In the genomic region with DNA sequence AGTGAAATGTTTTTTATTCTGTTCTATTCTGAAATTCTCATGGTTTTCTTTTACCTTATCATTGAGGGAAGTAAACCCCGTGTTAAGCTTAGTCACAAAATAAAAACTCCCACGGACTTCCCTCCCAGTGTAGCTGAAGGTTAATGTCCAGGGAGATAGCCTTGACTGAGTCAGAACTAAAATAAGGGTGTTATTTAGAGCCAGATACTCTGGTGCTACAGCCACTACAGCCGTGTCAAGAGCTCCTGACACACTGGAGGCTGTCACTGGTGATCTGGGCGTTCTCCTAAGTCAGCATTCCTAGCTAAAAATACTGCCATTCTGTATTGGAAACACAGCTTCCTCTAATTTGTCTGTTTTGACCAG, we compare ENCODE assay signal across 8 cellular contexts.
DNase-seq lines count a peak whose midpoint lies in the region; ATAC-seq and TF ChIP-seq lines count a peak whose summit lies in the region.

No MANE protein-coding gene starts in this region.

- no TSS peak for BruUV-seq in PC-3 (replicated peaks; lab: Mats Ljungman, UMichigan)

- peaks cover 33% of the 10 kb centered on the region; the same call in 1 of the 2 replicates for H3K79me2 ChIP-seq in PC-3 (ENCODE audit: low read length)

- intact Hi-C loops in PC-3 (cut with micrococcal nuclease): no loop called here
- intact Hi-C loops in psoas muscle (cut with DNase I): loop anchor here in 1 of 2 donors (2.0 to 5.0 kb wide), 2 partner anchors 30 to 50 kb away; no protein-coding TSS in a partner anchor

- H3K4me3 ChIP-seq in PC-3 (ENCODE audit: low read length): no peak overlapping the region
- no peak overlapping the region for H3K4me3 ChIP-seq in fibroblast of mammary gland (ENCODE audit: control insufficient read depth, low read depth, low read length)
- H3K4me3 ChIP-seq in psoas muscle: no peak overlapping the region

- H4K20me1 ChIP-seq in PC-3 (ENCODE audit: low read length): peaks cover 4% of the 10 kb centered on the region; the same call in 1 of the 2 replicates

- TF ChIP-seq CTCF in GM20000 (IDR thresholded peaks at IDR 0.05; ENCODE audit: extremely low read depth, missing control alignments): no peak
- no peak for TF ChIP-seq CTCF in PC-3 (conservative IDR thresholded peaks at IDR 0.05; ENCODE audit: low read depth, low read length)
- no peak for TF ChIP-seq CTCF in fibroblast of mammary gland (conservative IDR thresholded peaks at IDR 0.05; ENCODE audit: control insufficient read depth, insufficient read depth, low read depth, low read length)
- no peak for TF ChIP-seq CTCF in psoas muscle (IDR thresholded peaks at IDR 0.05)

- WGBS in psoas muscle, 3 donors: 2 to 4% (median 3%) methylated on average over 4 of the region's 4 CpGs

- ATAC-seq in PC-3 (peak; percentile 10), psoas muscle (peak; percentile 89 to 93 (median 92))

- H3K36me3 ChIP-seq in PC-3 (ENCODE audit: low read depth, low read length) (no peaks in the 10 kb centered on the region; the same call in 1 of the 2 replicates), psoas muscle (ENCODE audit: insufficient read depth in 1 of 2, low read depth in 1 of 2) (no peaks in the 10 kb centered on the region)

- no peaks in the 10 kb centered on the region for H3K9me3 ChIP-seq in PC-3 (ENCODE audit: low read length)
- H3K9me3 ChIP-seq in psoas muscle: no peaks in the 10 kb centered on the region

- H3K9me2 ChIP-seq in PC-3 (replicated peaks; ENCODE audit: low read length): no peaks in the 10 kb centered on the region

- H2AFZ ChIP-seq in PC-3 (ENCODE audit: low read length): no peak overlapping the region

- H3F3A ChIP-seq in PC-3 (ENCODE audit: low read length, unreplicated experiment): no peaks in the 10 kb centered on the region

- CTCF ChIA-PET in PC-3 (lab: Charles Lee): interaction anchor here (0.8 to 1.8 kb wide), 3 partner anchors 21 to 43 kb away, joined by 4 to 17 read pairs (median 6); no protein-coding TSS in a partner anchor

- DNase-seq in GM20000 (ENCODE audit: low spot score): peak; percentile 58
- no peak for DNase-seq in PC-3
- peak; percentile 96 for DNase-seq in fibroblast of mammary gland (ENCODE audit: low read depth)
- peak; percentile 41 to 77 for DNase-seq in psoas muscle
- DNase-seq in stimulated activated naive CD4-positive, alpha-beta T cell (lab: John Stamatoyannopoulos, UW): no peak
- no peak for DNase-seq in NCI-H1417 treated with DMSO at 0.1 percent for 48 hours (lab: John Stamatoyannopoulos, UW)
- no peak for DNase-seq in activated gamma-delta T cell (lab: John Stamatoyannopoulos, UW)
- DNase-seq in DMS79 treated with DMSO at 0.1 percent for 48 hours (lab: John Stamatoyannopoulos, UW): no peak

- H3K4me2 ChIP-seq in PC-3 (ENCODE audit: low read length): no peak overlapping the region

- H3K4me1 ChIP-seq in PC-3 (ENCODE audit: insufficient read depth, low read length) (peaks cover 33% of the 10 kb centered on the region), psoas muscle (peaks cover 78% of the 10 kb centered on the region)

- H3K9ac ChIP-seq in PC-3 (ENCODE audit: low read length): no peak overlapping the region

- POLR2A ChIA-PET in PC-3 (lab: Charles Lee; ENCODE audit: unreplicated experiment): no interaction called here

- H3K27ac ChIP-seq in PC-3 (ENCODE audit: low read length) (no peak overlapping the region), psoas muscle (peak overlapping the region; percentile 90)

- H3K27me3 ChIP-seq in PC-3 (ENCODE audit: low read length) (no peaks in the 10 kb centered on the region), psoas muscle (ENCODE audit: insufficient read depth in 3 of 3, low read length in 2 of 3) (no peaks in the 10 kb centered on the region)

Comparison
In these comparisons a context has a peak if more than half of its experiments do, and no peak if none do; other contexts are left out.
1. DNase-seq: peak in GM20000 (single experiment), fibroblast of mammary gland (single experiment) and psoas muscle (2 of 2); none in PC-3 (single experiment), stimulated activated naive CD4-positive, alpha-beta T cell (0 of 6), NCI-H1417 treated with DMSO at 0.1 percent for 48 hours (single experiment), activated gamma-delta T cell (single experiment) and DMS79 treated with DMSO at 0.1 percent for 48 hours (single experiment).